Comparison of ENCODE assay signal across 10 cellular contexts in genomic region chr1:21291184-21291583, GRCh38. TPM values are rescaled to one million over a fixed set of nuclear protein-coding genes. Genes with fewer than 3 reads are reported as not detected.
DNase-seq lines count a peak whose midpoint lies in the region; ATAC-seq and TF ChIP-seq lines count a peak whose summit lies in the region.
"Had no signal": no experiment of that assay in that cellular context is flagged by ENCODE, and none has a peak within 500 bp of the region (broad histone marks: within the 10 kb centered on the region; RNA-seq: fewer than 3 reads in every experiment).

No MANE protein-coding gene starts in this region.

- H3K27me3 ChIP-seq in OCI-LY1 (ENCODE audit: insufficient read depth, low read length), result no peaks in the 10 kb centered on the region
- H3K27me3 ChIP-seq in effector memory CD4-positive, alpha-beta T cell (replicated peaks; ENCODE audit: control insufficient read depth, insufficient read depth, low read length, poor library complexity, severe bottlenecking), result no peaks in the 10 kb centered on the region
- H3K27me3 ChIP-seq in rectal smooth muscle tissue (ENCODE audit: control insufficient read depth, insufficient read depth, low read length), result no peaks in the 10 kb centered on the region

- intact Hi-C loops in mucosa of descending colon (cut with DNase I, micrococcal nuclease), result no loop called here

- DNase-seq in DMS 273 (lab: John Stamatoyannopoulos, UW; ENCODE audit: unreplicated experiment) (peak; percentile 53), DMS 273 treated with DMSO at 0.1 percent for 48 hours (lab: John Stamatoyannopoulos, UW) (no peak), mucosa of descending colon (no peak), HuH-7 (ENCODE audit: low spot score) (no peak)
- DNase-seq in effector memory CD4-positive, alpha-beta T cell, result no peak
- DNase-seq: NCI-H1105 had no signal

- H3K27ac ChIP-seq in OCI-LY1 (ENCODE audit: low read depth, low read length, poor library complexity, severe bottlenecking) (no peak overlapping the region), rectal smooth muscle tissue (ENCODE audit: low read depth, low read length) (no peak overlapping the region)
- H3K27ac ChIP-seq in effector memory CD4-positive, alpha-beta T cell (ENCODE audit: insufficient read depth, low read length, poor library complexity, severe bottlenecking), result peak overlapping the region; percentile 99
- H3K27ac ChIP-seq: 22Rv1 had no signal

- peaks cover 14% of the 10 kb centered on the region; the same call in 1 of the 2 replicates for H3F3A ChIP-seq in OCI-LY1 (ENCODE audit: insufficient read depth, low read length)

- no peak overlapping the region for H3K9ac ChIP-seq in OCI-LY1 (ENCODE audit: low read length)
- H3K9ac ChIP-seq in rectal smooth muscle tissue (ENCODE audit: low read length), result no peak overlapping the region

- H3K79me2 ChIP-seq in OCI-LY1 (ENCODE audit: insufficient read depth, low read length), result no peaks in the 10 kb centered on the region

- H3K36me3 ChIP-seq in OCI-LY1 (ENCODE audit: insufficient read depth, low read length) (no peaks in the 10 kb centered on the region), rectal smooth muscle tissue (ENCODE audit: control insufficient read depth, insufficient read depth, low read length) (no peaks in the 10 kb centered on the region), mucosa of descending colon (ENCODE audit: low read depth) (no peaks in the 10 kb centered on the region)
- no peaks in the 10 kb centered on the region for H3K36me3 ChIP-seq in effector memory CD4-positive, alpha-beta T cell (ENCODE audit: control insufficient read depth, insufficient read depth, low read length)

- ATAC-seq in HG03039 (IDR thresholded peaks at IDR 0.05; ENCODE audit: unreplicated experiment) (no peak), mucosa of descending colon (no peak)

- no peaks in the 10 kb centered on the region for H3K9me3 ChIP-seq in OCI-LY1 (ENCODE audit: low read length)
- H3K9me3 ChIP-seq in effector memory CD4-positive, alpha-beta T cell (ENCODE audit: control insufficient read depth, low read length), result no peaks in the 10 kb centered on the region
- H3K9me3 ChIP-seq in mucosa of descending colon, result no peaks in the 10 kb centered on the region

- TF ChIP-seq CTCF in OCI-LY1 (IDR thresholded peaks at IDR 0.05; ENCODE audit: low read length) (no peak), mucosa of descending colon (IDR thresholded peaks at IDR 0.05) (no peak)

- H3K4me1 ChIP-seq in OCI-LY1 (ENCODE audit: insufficient read depth, low read length, severe bottlenecking) (peaks cover 59% of the 10 kb centered on the region), rectal smooth muscle tissue (ENCODE audit: control insufficient read depth, insufficient read depth, low read length) (peaks cover 5% of the 10 kb centered on the region), mucosa of descending colon (ENCODE audit: low read depth) (peaks cover 23% of the 10 kb centered on the region)
- peaks cover 65% of the 10 kb centered on the region for H3K4me1 ChIP-seq in effector memory CD4-positive, alpha-beta T cell (ENCODE audit: control insufficient read depth, insufficient read depth, low read length, poor library complexity, severe bottlenecking)

- H3K4me3 ChIP-seq in OCI-LY1 (ENCODE audit: low read depth, low read length, poor library complexity, severe bottlenecking), result no peak overlapping the region
- H3K4me3 ChIP-seq in effector memory CD4-positive, alpha-beta T cell (ENCODE audit: insufficient read depth, low read depth, low read length, poor library complexity, severe bottlenecking), result no peak overlapping the region
- H3K4me3 ChIP-seq in rectal smooth muscle tissue (ENCODE audit: low read length), result peak overlapping the region; percentile 52
- H3K4me3 ChIP-seq in mucosa of descending colon, result no peak overlapping the region

- no peaks in the 10 kb centered on the region for H4K20me1 ChIP-seq in OCI-LY1 (ENCODE audit: insufficient read depth, low read length)

- H2AFZ ChIP-seq in OCI-LY1 (ENCODE audit: low read length), result no peak overlapping the region

- H3K4me2 ChIP-seq in OCI-LY1 (ENCODE audit: low read length), result peak overlapping the region; percentile 63; the same call in 1 of the 2 replicates

- no peaks in the 10 kb centered on the region for H3K9me2 ChIP-seq in OCI-LY1 (ENCODE audit: low read depth, low read length)

RNA-seq across cellular contexts. Expression of gene ECE1, which starts 0.9 kb away (rescaled TPM):
- 100 to 1,000 TPM; 103 to 161 (median 149) TPM for total RNA-seq in mucosa of descending colon
